ENCODE assay signal across 1 cellular context in genomic region chr16:54287758-54288591, GRCh38.
TF ChIP-seq lines count a peak whose summit lies in the region.

No MANE protein-coding gene starts in this region.

TF ChIP-seq in HepG2, 621 proteins besides CTCF, POLR2A, EP300 and RAD21 (continued from another document):
- TF ChIP-seq ZNF768 (CRISPR knock-in tag; IDR thresholded peaks at IDR 0.05) (0 out of 2 replicates have a peak, but pooled peaks have one; percentile 20), NFYB (CRISPR knock-in tag; IDR thresholded peaks at IDR 0.05) (no peak)
